In the genomic region with DNA sequence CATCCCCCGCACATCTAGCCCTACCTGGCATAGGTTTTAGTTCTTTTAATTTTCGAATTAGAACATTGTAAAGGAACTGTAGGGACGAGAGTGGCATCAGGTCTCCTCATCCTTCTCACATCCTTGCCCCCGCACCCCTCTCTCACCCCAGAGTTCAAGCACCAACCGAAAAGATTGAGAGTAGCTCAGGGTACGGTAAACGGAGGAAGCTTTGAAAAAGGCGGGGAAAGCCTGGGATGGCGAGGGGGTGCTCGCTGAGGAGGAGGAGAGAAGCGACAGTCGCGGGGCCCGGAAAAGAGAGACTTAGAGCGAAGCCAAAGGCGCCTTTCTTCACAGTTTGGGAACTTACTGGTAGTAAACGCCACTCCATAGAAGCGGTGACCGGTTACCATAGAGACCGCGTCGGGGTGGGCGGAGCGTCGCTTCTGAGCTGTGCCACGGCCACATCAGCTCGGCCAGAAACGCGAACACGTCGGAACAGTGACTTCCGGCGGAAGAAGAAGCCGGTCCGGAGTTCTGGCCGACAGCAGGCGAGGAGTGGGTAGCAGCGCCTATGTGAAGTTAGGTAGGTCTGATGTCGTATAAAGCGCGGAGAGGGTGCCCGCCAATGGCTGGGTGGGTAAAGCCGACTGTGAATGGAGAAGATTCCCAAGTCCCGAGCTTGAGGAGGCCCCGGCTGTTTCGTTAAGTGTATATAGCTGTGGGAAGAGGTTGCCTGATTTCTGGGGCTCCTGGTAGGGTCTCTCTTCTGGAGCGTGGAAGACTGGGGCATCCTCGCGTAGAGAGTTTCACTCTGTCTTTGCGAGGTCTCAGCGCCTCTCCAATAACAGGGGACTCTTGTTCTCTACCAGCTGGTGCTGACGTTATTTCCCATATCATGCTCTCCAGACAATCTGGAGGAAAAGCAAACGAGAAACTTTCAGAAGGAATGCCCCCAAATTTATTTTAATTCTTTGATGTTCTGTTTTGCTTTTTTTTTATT, we compare ENCODE assay signal across 1 cellular context.
TF ChIP-seq lines count a peak whose summit lies in the region.

A gene with protein sequence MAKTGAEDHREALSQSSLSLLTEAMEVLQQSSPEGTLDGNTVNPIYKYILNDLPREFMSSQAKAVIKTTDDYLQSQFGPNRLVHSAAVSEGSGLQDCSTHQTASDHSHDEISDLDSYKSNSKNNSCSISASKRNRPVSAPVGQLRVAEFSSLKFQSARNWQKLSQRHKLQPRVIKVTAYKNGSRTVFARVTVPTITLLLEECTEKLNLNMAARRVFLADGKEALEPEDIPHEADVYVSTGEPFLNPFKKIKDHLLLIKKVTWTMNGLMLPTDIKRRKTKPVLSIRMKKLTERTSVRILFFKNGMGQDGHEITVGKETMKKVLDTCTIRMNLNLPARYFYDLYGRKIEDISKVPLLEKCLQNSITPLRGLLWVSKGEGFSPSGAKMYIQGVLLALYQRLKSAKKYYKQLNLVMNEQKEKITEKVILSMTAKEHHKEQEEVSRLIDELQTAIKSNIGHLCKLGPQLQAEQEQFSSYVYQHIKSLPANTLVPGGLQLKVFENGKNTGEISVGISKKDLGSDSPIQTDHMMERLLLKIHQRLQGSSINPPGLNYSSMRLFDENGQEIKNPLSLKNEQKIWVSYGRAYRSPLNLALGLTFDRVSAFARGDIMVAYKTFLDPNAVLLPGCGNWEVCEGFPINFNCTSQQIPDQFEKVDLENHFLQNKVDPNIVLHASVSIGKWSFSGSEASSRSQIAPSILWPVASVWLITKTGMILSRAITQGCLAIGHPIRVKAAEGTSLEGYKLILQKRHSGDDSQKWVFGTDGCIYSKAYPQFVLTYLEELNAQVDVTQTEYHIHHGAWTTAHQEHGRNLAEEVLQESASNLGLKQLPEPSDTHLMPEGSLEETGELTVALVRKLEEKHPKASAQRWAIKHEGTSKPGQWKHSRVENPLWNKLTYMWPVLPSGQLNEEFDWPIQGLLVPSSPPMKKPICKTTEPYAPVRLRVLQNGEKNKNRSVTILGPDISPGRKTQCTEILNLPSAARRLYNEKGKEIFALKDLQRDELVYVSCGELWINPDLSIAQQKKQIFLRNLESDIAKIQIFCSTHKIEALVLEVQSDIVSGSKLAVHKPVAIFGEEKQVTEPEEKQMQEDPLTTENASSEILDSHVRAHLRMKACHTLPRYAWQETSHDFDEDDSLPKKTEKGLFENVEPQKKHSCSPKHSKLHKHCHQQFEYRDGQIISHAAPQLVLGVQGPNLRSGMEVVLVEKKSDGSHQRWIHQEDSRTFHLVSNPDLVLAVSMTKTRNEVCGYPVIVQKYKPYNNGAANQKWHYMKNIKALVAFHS (N-terminal part only) (minus strand): TSS at position 392 of the 982 bp plus-strand sequence. CDS start 41,459 bp downstream, outside the sequence.
A gene with protein sequence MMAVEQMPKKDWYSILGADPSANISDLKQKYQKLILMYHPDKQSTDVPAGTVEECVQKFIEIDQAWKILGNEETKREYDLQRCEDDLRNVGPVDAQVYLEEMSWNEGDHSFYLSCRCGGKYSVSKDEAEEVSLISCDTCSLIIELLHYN (plus strand): TSS at position 513 of the 982 bp plus-strand sequence. CDS start 889 bp downstream, outside the sequence.

TF ChIP-seq in H1, 55 proteins besides CTCF, POLR2A, EP300 and RAD21 (continues in another document):
- TF ChIP-seq KDM1A (IDR thresholded peaks at IDR 0.05; ENCODE audit: borderline replicate concordance, low read length) (no peak), EZH2 (IDR thresholded peaks at IDR 0.05; ENCODE audit: low read depth, low read length, severe bottlenecking) (no peak), SP4 (IDR thresholded peaks at IDR 0.05; ENCODE audit: low read length) (peak; percentile 77; the same call in 1 of the 2 replicates), RBBP5 (IDR thresholded peaks at IDR 0.05; ENCODE audit: borderline replicate concordance, low read depth, low read length) (peak; percentile 90), BRCA1 (IDR thresholded peaks at IDR 0.05; ENCODE audit: low read depth, low read length) (no peak), CBX5 (IDR thresholded peaks at IDR 0.05; ENCODE audit: low read depth, low read length) (no peak), POLR2AphosphoS5 (IDR thresholded peaks at IDR 0.05; ENCODE audit: low read depth, low read length) (peak; percentile 79), GTF2F1 (IDR thresholded peaks at IDR 0.05; ENCODE audit: borderline replicate concordance, low read depth, low read length) (no peak), GABPA (IDR thresholded peaks at IDR 0.05; ENCODE audit: borderline replicate concordance, insufficient read depth, low read length) (peak; percentile 100), HDAC2 (IDR thresholded peaks at IDR 0.05; ENCODE audit: borderline replicate concordance in 1 of 2, low read depth in 2 of 2, low read length in 2 of 2) (peak in 1 of 2 experiments; percentile 79; a peak in 1 of 4 replicates), KDM5A (IDR thresholded peaks at IDR 0.05; ENCODE audit: low read length) (peak; percentile 41; the same call in 1 of the 2 replicates), SP1 (IDR thresholded peaks at IDR 0.05; ENCODE audit: low read depth, low read length) (peak; percentile 60; the same call in 1 of the 2 replicates), SAP30 (IDR thresholded peaks at IDR 0.05; ENCODE audit: insufficient read depth, insufficient replicate concordance, low read length) (peak; percentile 98), YY1 (IDR thresholded peaks at IDR 0.05; ENCODE audit: low read depth, low read length) (peak; percentile 66; the same call in 1 of the 2 replicates), SRF (IDR thresholded peaks at IDR 0.05; ENCODE audit: low read depth, low read length) (peak; percentile 53; the same call in 1 of the 2 replicates), CEBPB (IDR thresholded peaks at IDR 0.05; ENCODE audit: low read depth, low read length) (no peak), HDAC6 (IDR thresholded peaks at IDR 0.05; ENCODE audit: low read depth, low read length) (no peak), PHF8 (conservative IDR thresholded peaks at IDR 0.05; ENCODE audit: low read depth, low read length) (peak; percentile 74), SP2 (IDR thresholded peaks at IDR 0.05; ENCODE audit: low read length) (no peak), CREB1 (IDR thresholded peaks at IDR 0.05) (peak; percentile 82), RNF2 (IDR thresholded peaks at IDR 0.05; ENCODE audit: borderline replicate concordance, low read depth, low read length, missing control alignments, poor library complexity, severe bottlenecking) (no peak), TAF1 (IDR thresholded peaks at IDR 0.05; ENCODE audit: low read depth, low read length) (peak; percentile 86), MAFK (IDR thresholded peaks at IDR 0.05; ENCODE audit: low read depth, low read length) (no peak), SIN3A (conservative IDR thresholded peaks at IDR 0.05 in 1 of 2, IDR thresholded peaks at IDR 0.05 in 1 of 2; ENCODE audit: low read depth in 1 of 2, low read length in 2 of 2) (peak; percentile 83 to 98), TBP (IDR thresholded peaks at IDR 0.05; ENCODE audit: low read depth, low read length) (peak; percentile 84), ZNF274 (IDR thresholded peaks at IDR 0.05; ENCODE audit: borderline replicate concordance, extremely low read depth, low read length) (no peak), BACH1 (IDR thresholded peaks at IDR 0.05; ENCODE audit: low read length) (no peak), EGR1 (IDR thresholded peaks at IDR 0.05; ENCODE audit: borderline replicate concordance, low read depth, low read length) (no peak; the same call in 1 of the 2 replicates), SUZ12 (IDR thresholded peaks at IDR 0.05; ENCODE audit: low read length) (no peak), TCF12 (IDR thresholded peaks at IDR 0.05; ENCODE audit: low read depth, low read length) (no peak), FOSL1 (IDR thresholded peaks at IDR 0.05; ENCODE audit: insufficient read depth, low read depth, low read length) (no peak), CTBP2 (IDR thresholded peaks at IDR 0.05; ENCODE audit: borderline replicate concordance, insufficient read depth, insufficient read length, low read length) (no peak), RXRA (IDR thresholded peaks at IDR 0.05; ENCODE audit: insufficient read depth, low read depth, low read length) (no peak), JUND (IDR thresholded peaks at IDR 0.05; ENCODE audit: low read length) (no peak)
- TF ChIP-seq, protein P1, sequence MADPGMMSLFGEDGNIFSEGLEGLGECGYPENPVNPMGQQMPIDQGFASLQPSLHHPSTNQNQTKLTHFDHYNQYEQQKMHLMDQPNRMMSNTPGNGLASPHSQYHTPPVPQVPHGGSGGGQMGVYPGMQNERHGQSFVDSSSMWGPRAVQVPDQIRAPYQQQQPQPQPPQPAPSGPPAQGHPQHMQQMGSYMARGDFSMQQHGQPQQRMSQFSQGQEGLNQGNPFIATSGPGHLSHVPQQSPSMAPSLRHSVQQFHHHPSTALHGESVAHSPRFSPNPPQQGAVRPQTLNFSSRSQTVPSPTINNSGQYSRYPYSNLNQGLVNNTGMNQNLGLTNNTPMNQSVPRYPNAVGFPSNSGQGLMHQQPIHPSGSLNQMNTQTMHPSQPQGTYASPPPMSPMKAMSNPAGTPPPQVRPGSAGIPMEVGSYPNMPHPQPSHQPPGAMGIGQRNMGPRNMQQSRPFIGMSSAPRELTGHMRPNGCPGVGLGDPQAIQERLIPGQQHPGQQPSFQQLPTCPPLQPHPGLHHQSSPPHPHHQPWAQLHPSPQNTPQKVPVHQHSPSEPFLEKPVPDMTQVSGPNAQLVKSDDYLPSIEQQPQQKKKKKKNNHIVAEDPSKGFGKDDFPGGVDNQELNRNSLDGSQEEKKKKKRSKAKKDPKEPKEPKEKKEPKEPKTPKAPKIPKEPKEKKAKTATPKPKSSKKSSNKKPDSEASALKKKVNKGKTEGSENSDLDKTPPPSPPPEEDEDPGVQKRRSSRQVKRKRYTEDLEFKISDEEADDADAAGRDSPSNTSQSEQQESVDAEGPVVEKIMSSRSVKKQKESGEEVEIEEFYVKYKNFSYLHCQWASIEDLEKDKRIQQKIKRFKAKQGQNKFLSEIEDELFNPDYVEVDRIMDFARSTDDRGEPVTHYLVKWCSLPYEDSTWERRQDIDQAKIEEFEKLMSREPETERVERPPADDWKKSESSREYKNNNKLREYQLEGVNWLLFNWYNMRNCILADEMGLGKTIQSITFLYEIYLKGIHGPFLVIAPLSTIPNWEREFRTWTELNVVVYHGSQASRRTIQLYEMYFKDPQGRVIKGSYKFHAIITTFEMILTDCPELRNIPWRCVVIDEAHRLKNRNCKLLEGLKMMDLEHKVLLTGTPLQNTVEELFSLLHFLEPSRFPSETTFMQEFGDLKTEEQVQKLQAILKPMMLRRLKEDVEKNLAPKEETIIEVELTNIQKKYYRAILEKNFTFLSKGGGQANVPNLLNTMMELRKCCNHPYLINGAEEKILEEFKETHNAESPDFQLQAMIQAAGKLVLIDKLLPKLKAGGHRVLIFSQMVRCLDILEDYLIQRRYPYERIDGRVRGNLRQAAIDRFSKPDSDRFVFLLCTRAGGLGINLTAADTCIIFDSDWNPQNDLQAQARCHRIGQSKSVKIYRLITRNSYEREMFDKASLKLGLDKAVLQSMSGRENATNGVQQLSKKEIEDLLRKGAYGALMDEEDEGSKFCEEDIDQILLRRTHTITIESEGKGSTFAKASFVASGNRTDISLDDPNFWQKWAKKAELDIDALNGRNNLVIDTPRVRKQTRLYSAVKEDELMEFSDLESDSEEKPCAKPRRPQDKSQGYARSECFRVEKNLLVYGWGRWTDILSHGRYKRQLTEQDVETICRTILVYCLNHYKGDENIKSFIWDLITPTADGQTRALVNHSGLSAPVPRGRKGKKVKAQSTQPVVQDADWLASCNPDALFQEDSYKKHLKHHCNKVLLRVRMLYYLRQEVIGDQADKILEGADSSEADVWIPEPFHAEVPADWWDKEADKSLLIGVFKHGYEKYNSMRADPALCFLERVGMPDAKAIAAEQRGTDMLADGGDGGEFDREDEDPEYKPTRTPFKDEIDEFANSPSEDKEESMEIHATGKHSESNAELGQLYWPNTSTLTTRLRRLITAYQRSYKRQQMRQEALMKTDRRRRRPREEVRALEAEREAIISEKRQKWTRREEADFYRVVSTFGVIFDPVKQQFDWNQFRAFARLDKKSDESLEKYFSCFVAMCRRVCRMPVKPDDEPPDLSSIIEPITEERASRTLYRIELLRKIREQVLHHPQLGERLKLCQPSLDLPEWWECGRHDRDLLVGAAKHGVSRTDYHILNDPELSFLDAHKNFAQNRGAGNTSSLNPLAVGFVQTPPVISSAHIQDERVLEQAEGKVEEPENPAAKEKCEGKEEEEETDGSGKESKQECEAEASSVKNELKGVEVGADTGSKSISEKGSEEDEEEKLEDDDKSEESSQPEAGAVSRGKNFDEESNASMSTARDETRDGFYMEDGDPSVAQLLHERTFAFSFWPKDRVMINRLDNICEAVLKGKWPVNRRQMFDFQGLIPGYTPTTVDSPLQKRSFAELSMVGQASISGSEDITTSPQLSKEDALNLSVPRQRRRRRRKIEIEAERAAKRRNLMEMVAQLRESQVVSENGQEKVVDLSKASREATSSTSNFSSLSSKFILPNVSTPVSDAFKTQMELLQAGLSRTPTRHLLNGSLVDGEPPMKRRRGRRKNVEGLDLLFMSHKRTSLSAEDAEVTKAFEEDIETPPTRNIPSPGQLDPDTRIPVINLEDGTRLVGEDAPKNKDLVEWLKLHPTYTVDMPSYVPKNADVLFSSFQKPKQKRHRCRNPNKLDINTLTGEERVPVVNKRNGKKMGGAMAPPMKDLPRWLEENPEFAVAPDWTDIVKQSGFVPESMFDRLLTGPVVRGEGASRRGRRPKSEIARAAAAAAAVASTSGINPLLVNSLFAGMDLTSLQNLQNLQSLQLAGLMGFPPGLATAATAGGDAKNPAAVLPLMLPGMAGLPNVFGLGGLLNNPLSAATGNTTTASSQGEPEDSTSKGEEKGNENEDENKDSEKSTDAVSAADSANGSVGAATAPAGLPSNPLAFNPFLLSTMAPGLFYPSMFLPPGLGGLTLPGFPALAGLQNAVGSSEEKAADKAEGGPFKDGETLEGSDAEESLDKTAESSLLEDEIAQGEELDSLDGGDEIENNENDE (IDR thresholded peaks at IDR 0.05; ENCODE audit: insufficient replicate concordance, low read length), result no peak
- TF ChIP-seq, protein P2, sequence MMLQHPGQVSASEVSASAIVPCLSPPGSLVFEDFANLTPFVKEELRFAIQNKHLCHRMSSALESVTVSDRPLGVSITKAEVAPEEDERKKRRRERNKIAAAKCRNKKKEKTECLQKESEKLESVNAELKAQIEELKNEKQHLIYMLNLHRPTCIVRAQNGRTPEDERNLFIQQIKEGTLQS (IDR thresholded peaks at IDR 0.05; ENCODE audit: insufficient read depth, low read depth, low read length), result no peak
- TF ChIP-seq, protein P3, sequence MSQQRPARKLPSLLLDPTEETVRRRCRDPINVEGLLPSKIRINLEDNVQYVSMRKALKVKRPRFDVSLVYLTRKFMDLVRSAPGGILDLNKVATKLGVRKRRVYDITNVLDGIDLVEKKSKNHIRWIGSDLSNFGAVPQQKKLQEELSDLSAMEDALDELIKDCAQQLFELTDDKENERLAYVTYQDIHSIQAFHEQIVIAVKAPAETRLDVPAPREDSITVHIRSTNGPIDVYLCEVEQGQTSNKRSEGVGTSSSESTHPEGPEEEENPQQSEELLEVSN (IDR thresholded peaks at IDR 0.05), result peak; percentile 40; the same call in 1 of the 2 replicates
- TF ChIP-seq, protein P4, sequence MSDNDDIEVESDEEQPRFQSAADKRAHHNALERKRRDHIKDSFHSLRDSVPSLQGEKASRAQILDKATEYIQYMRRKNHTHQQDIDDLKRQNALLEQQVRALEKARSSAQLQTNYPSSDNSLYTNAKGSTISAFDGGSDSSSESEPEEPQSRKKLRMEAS (IDR thresholded peaks at IDR 0.05), result peak; percentile 45; the same call in 1 of the 2 replicates
- TF ChIP-seq, protein P5, sequence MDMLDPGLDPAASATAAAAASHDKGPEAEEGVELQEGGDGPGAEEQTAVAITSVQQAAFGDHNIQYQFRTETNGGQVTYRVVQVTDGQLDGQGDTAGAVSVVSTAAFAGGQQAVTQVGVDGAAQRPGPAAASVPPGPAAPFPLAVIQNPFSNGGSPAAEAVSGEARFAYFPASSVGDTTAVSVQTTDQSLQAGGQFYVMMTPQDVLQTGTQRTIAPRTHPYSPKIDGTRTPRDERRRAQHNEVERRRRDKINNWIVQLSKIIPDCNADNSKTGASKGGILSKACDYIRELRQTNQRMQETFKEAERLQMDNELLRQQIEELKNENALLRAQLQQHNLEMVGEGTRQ (IDR thresholded peaks at IDR 0.05; ENCODE audit: low read length), result no peak
